ENCODE assay signal across 21 cellular contexts in the genomic region with DNA sequence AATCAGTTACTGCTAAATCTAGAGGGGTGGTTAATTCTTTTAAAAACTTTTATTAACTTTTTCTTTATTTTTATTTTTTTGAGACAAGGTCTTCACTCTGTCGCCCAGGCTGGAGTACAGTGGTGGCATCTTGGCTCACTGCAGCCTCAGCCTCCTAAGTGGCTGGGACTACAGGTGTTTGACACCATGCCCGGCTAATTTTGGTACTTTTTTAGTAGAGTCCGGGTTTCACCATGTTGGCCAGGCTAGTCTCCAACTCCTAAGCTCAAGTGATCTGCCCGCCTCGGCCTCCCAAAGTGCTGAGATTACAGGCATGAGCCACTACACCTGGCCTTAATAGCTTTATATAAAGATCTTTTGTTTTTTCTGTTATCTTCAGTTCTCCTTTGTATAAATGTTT.
"Had no signal": no experiment of that assay in that cellular context is flagged by ENCODE, and none has a peak within 500 bp of the region (broad histone marks: within the 10 kb centered on the region; RNA-seq: fewer than 3 reads in every experiment).

No MANE protein-coding gene starts in this region.

- H3K27ac Mint-ChIP-seq: activated CD4-positive, alpha-beta memory T cell treated with anti-CD3 and anti-CD28 coated beads, Interleukin-2, amount 10 ng/mL, durations not matched to agents 7 days and 5 days; activated naive CD8-positive, alpha-beta T cell treated with anti-CD3 and anti-CD28 coated beads for 36 hours; activated T-helper 17 cell treated with anti-CD3 and anti-CD28 coated beads, Interleukin-2, amount 50 U/mL, for 72 hours; T-helper 2 cell treated with Interferon-gamma antibody and Interleukin-4, amounts not matched to agents 5 μg/mL and 100 μg/mL, for 36 hours had no signal

- FAIRE-seq: colon, endometrium, urothelium cell line had no signal

- H3K9me3 ChIP-seq: prostate gland had no signal

- H3K4me1 ChIP-seq: prostate gland had no signal

- H3K27ac ChIP-seq: prostate gland, SK-N-MC had no signal

- H3K9me3 Mint-ChIP-seq: activated CD4-positive, alpha-beta memory T cell treated with anti-CD3 and anti-CD28 coated beads, Interleukin-2, amount 10 ng/mL, durations not matched to agents 7 days and 5 days; activated naive CD8-positive, alpha-beta T cell treated with anti-CD3 and anti-CD28 coated beads for 36 hours; activated T-helper 17 cell treated with anti-CD3 and anti-CD28 coated beads, Interleukin-2, amount 50 U/mL, for 72 hours; stimulated activated naive B cell treated with anti-CD40 and anti-IgM and Interleukin-4, amounts not matched to agents 10 μg/mL and 1 μg/mL and 100 μg/mL, for 72 hours; T-helper 2 cell treated with Interferon-gamma antibody and Interleukin-4, amounts not matched to agents 5 μg/mL and 100 μg/mL, for 36 hours had no signal

- H3K4me1 Mint-ChIP-seq: WTC11 had no signal

- DNase-seq: activated CD4-positive, alpha-beta memory T cell treated with anti-CD3 and anti-CD28 coated beads, Interleukin-2, amount 10 ng/mL, durations not matched to agents 7 days and 5 days; activated CD4-positive, alpha-beta T cell treated with anti-CD3 and anti-CD28 coated beads for 4 hours; activated naive CD4-positive, alpha-beta T cell; activated naive CD8-positive, alpha-beta T cell treated with anti-CD3 and anti-CD28 coated beads for 36 hours; activated T-cell treated with anti-CD3 and anti-CD28 coated beads, Interleukin-2, amount 50 U/mL, for 1 hour; amniotic stem cell; caudate nucleus; erythroblast; foreskin melanocyte; head of caudate nucleus; stimulated activated CD4-positive, alpha-beta T cell treated with anti-CD3 and anti-CD28 coated beads, Interleukin-4, amount 100 ng/mL, for 24 hours; stimulated activated naive B cell treated with anti-CD40 and anti-IgM and Interleukin-4, amounts not matched to agents 10 μg/mL and 1 μg/mL and 100 μg/mL, for 72 hours had no signal

- H3K4me3 Mint-ChIP-seq: activated CD4-positive, alpha-beta memory T cell treated with anti-CD3 and anti-CD28 coated beads, Interleukin-2, amount 10 ng/mL, durations not matched to agents 7 days and 5 days; activated naive CD8-positive, alpha-beta T cell treated with anti-CD3 and anti-CD28 coated beads for 36 hours; activated T-helper 17 cell treated with anti-CD3 and anti-CD28 coated beads, Interleukin-2, amount 50 U/mL, for 72 hours; stimulated activated naive B cell treated with anti-CD40 and anti-IgM and Interleukin-4, amounts not matched to agents 10 μg/mL and 1 μg/mL and 100 μg/mL, for 72 hours; T-helper 2 cell treated with Interferon-gamma antibody and Interleukin-4, amounts not matched to agents 5 μg/mL and 100 μg/mL, for 36 hours; WTC11 had no signal

- H3K4me3 ChIP-seq: prostate gland, SK-N-MC had no signal

- H3K36me3 ChIP-seq: prostate gland had no signal

- H3K27me3 Mint-ChIP-seq: activated CD4-positive, alpha-beta memory T cell treated with anti-CD3 and anti-CD28 coated beads, Interleukin-2, amount 10 ng/mL, durations not matched to agents 7 days and 5 days; activated naive CD8-positive, alpha-beta T cell treated with anti-CD3 and anti-CD28 coated beads for 36 hours; activated T-helper 17 cell treated with anti-CD3 and anti-CD28 coated beads, Interleukin-2, amount 50 U/mL, for 72 hours; stimulated activated naive B cell treated with anti-CD40 and anti-IgM and Interleukin-4, amounts not matched to agents 10 μg/mL and 1 μg/mL and 100 μg/mL, for 72 hours had no signal

- ATAC-seq: activated T-helper 17 cell treated with anti-CD3 and anti-CD28 coated beads, Interleukin-2, amount 50 U/mL, for 72 hours; sciatic nerve; stimulated activated naive B cell treated with anti-CD40 and anti-IgM and Interleukin-4, amounts not matched to agents 10 μg/mL and 1 μg/mL and 100 μg/mL, for 72 hours; WTC11 had no signal
